10 cellular contexts compared by ENCODE assay signal in genomic region chrX:129653181-129653984, GRCh38. TPM values are rescaled to one million over a fixed set of nuclear protein-coding genes. Genes with fewer than 3 reads are reported as not detected.
DNase-seq lines count a peak whose midpoint lies in the region; ATAC-seq and TF ChIP-seq lines count a peak whose summit lies in the region.
"Had no signal": no experiment of that assay in that cellular context is flagged by ENCODE, and none has a peak within 500 bp of the region (broad histone marks: within the 10 kb centered on the region; RNA-seq: fewer than 3 reads in every experiment).

No MANE protein-coding gene starts in this region.

- 28 to 59% (median 41%) methylated on average over 9 to 10 of the region's 10 CpGs for WGBS in heart left ventricle, 4 donors

- peak overlapping the region; percentile 40 for H3K4me3 ChIP-seq in RWPE2 (ENCODE audit: severe bottlenecking)
- H3K4me3 ChIP-seq in heart left ventricle = peak overlapping the region in 9 of 12 donors; percentile 48 to 63 (median 60)
- peak overlapping the region; percentile 69 for H3K4me3 ChIP-seq in skeletal muscle satellite cell (ENCODE audit: low read length)

- ATAC-seq in RWPE2 (ENCODE audit: low read depth) = 0 out of 3 replicates have a peak, but pooled peaks have one; percentile 3
- peak; percentile 37 to 68 (median 51) for ATAC-seq in heart left ventricle
- no peak for ATAC-seq in GM18907 (IDR thresholded peaks at IDR 0.05; ENCODE audit: unreplicated experiment)

- H3K9ac ChIP-seq in skeletal muscle satellite cell (ENCODE audit: low read depth, low read length) = no peak overlapping the region

- no peaks in the 10 kb centered on the region for H3K27me3 ChIP-seq in RWPE2 (ENCODE audit: insufficient read depth, poor library complexity, severe bottlenecking)
- H3K27me3 ChIP-seq in heart left ventricle = peaks cover 0 to 22% (median 0%) of the 10 kb centered on the region in 9 donors
- peaks cover 9% of the 10 kb centered on the region for H3K27me3 ChIP-seq in skeletal muscle satellite cell (ENCODE audit: control insufficient read depth, insufficient read depth, low read length)

- H3K27ac ChIP-seq in RWPE2 (ENCODE audit: poor library complexity, severe bottlenecking) (no peak overlapping the region), heart left ventricle (peak overlapping the region in 8 of 12 donors; percentile 29 to 68 (median 44))
- H3K27ac ChIP-seq: epithelial cell of prostate, KMS-11 had no signal

- no peaks in the 10 kb centered on the region for H3K36me3 ChIP-seq in RWPE2 (ENCODE audit: low read depth)
- no peaks in the 10 kb centered on the region for H3K36me3 ChIP-seq in heart left ventricle
- no peaks in the 10 kb centered on the region for H3K36me3 ChIP-seq in skeletal muscle satellite cell (ENCODE audit: insufficient read depth, low read length)

- intact Hi-C loops in heart left ventricle (cut with DNase I) = loop anchor here in 3 of 10 donors (5.0 kb wide), 1 partner anchor 69 kb away; no protein-coding TSS in a partner anchor

- peak; percentile 41 for DNase-seq in NCI-H1694 treated with DMSO at 0.1 percent for 48 hours (lab: John Stamatoyannopoulos, UW)
- DNase-seq in NCI-H1694 (lab: John Stamatoyannopoulos, UW) = no peak
- no peak for DNase-seq in RWPE2 (ENCODE audit: low spot score)
- peak in 3 of 5 donors; percentile 18 to 71 (median 20) for DNase-seq in heart left ventricle
- DNase-seq in HUDEP-2 (lab: John Stamatoyannopoulos, UW; ENCODE audit: unreplicated experiment in 76 of 76) = no peak
- no peak for DNase-seq in NCI-H2171 treated with DMSO at 0.1 percent for 48 hours (lab: John Stamatoyannopoulos, UW)

- TF ChIP-seq CTCF in RWPE2 (IDR thresholded peaks at IDR 0.05; ENCODE audit: poor library complexity, severe bottlenecking) (no peak), heart left ventricle (IDR thresholded peaks at IDR 0.05) (no peak)

- peak overlapping the region; percentile 90 for H3K4me2 ChIP-seq in skeletal muscle satellite cell (ENCODE audit: low read length)

- H3K9me3 ChIP-seq in RWPE2 (ENCODE audit: severe bottlenecking) (no peaks in the 10 kb centered on the region), heart left ventricle (no peaks in the 10 kb centered on the region), skeletal muscle satellite cell (replicated peaks; ENCODE audit: low read length) (no peaks in the 10 kb centered on the region)

- no peak for TF ChIP-seq POLR2A in heart left ventricle (IDR thresholded peaks at IDR 0.05)

- H3K4me1 ChIP-seq in RWPE2 (ENCODE audit: insufficient read depth, poor library complexity, severe bottlenecking) (no peaks in the 10 kb centered on the region), heart left ventricle (peaks cover 0 to 25% (median 10%) of the 10 kb centered on the region in 12 donors), skeletal muscle satellite cell (ENCODE audit: control insufficient read depth, insufficient read depth, low read length) (no peaks in the 10 kb centered on the region)

RNA-seq across cellular contexts. Expression of gene APLN, which starts 1.4 kb away (rescaled TPM):
- 10 to 100 TPM in 6 of 9 donors, 1 to 10 TPM in 3; 4.4 to 19.9 (median 12.7) TPM for total RNA-seq in heart left ventricle
- polyA plus RNA-seq in heart left ventricle = 1 to 10 TPM; 3.6 to 8.7 TPM
- total RNA-seq in skeletal muscle satellite cell (2012; rRNA removed) = 2.0 and 9.0 TPM in 2 replicates

Comparison
In these comparisons a context has a peak if more than half of its experiments do, and no peak if none do; other contexts are left out.
1. DNase-seq: peak in NCI-H1694 treated with DMSO at 0.1 percent for 48 hours (single experiment) and heart left ventricle (3 of 5); none in NCI-H1694 (single experiment), RWPE2 (single experiment), HUDEP-2 (0 of 76) and NCI-H2171 treated with DMSO at 0.1 percent for 48 hours (single experiment).
2. Peak in every context shown above with its lines, with median percentiles within 50 percentile points of each other: H3K4me3 ChIP-seq.